Comparison of ENCODE assay signal across 8 cellular contexts in the genomic region with DNA sequence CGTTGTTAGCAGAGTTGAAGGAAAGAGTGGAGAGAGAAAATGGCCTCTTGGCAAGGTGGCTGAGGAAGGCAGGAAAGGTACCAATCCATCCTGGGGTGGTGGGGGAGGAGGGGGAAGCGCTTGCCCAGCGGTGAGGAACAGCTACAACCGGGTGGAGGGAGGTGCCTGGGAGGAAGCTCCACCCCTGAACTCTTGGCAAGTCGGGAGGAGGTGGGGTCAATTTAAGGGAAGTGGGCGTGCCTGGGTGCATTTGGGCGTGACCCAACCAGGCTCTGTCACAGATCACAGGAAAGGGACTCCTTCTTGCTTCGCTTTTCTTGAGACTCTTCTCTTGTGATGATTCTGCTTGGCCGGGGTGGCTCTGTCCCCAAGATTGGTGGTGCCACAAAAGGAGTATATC. TPM values are rescaled to one million over a fixed set of nuclear protein-coding genes. Genes with fewer than 3 reads are reported as not detected.
DNase-seq lines count a peak whose midpoint lies in the region; ATAC-seq and TF ChIP-seq lines count a peak whose summit lies in the region.

No MANE protein-coding gene starts in this region.

- no peaks in the 10 kb centered on the region for H3K9me2 ChIP-seq in MM.1S (replicated peaks; ENCODE audit: insufficient read depth, low read length)

- H3K27me3 ChIP-seq in MM.1S (replicated peaks; ENCODE audit: insufficient read depth, low read length) (no peaks in the 10 kb centered on the region), colonic mucosa (no peaks in the 10 kb centered on the region), lung (ENCODE audit: control insufficient read depth, insufficient read depth) (no peaks in the 10 kb centered on the region)

- no peaks in the 10 kb centered on the region for H4K20me1 ChIP-seq in MM.1S (ENCODE audit: insufficient read depth, low read length)

- no peak overlapping the region for H2AFZ ChIP-seq in MM.1S (ENCODE audit: low read length)

- no peak overlapping the region for H3K9ac ChIP-seq in MM.1S (ENCODE audit: low read length)
- H3K9ac ChIP-seq in colonic mucosa (ENCODE audit: low read depth in 2 of 2, low read length in 2 of 2), result no peak overlapping the region

- intact Hi-C loops in colonic mucosa (cut with DNase I), result no loop called here

- H3K27ac ChIP-seq in HEK293 (ENCODE audit: extremely low read depth, low read depth, low read length) (no peak overlapping the region), MM.1S (ENCODE audit: low read length) (no peak overlapping the region), colonic mucosa (no peak overlapping the region), lung (ENCODE audit: low read depth in 1 of 2, low read length in 1 of 2) (peak overlapping the region in 1 of 2 donors; percentile 29)

- peak overlapping the region; percentile 18; the same call in 1 of the 2 replicates for H3K4me2 ChIP-seq in MM.1S (ENCODE audit: low read depth, low read length)

- peak; percentile 97 for ATAC-seq in GM18499 (IDR thresholded peaks at IDR 0.05; ENCODE audit: insufficient read depth, unreplicated experiment)
- peak; percentile 74 for ATAC-seq in lung (ENCODE audit: insufficient read depth, low FRiP score)

- H3K9me3 ChIP-seq in HEK293 (ENCODE audit: control insufficient read depth, insufficient read depth, low read depth, low read length) (no peaks in the 10 kb centered on the region), MM.1S (replicated peaks; ENCODE audit: insufficient read depth, low read length) (no peaks in the 10 kb centered on the region), colonic mucosa (no peaks in the 10 kb centered on the region), lung (ENCODE audit: control insufficient read depth in 2 of 2, insufficient read depth in 1 of 2, low read length in 1 of 2) (no peaks in the 10 kb centered on the region)

- H3K4me1 ChIP-seq in HEK293 (ENCODE audit: control insufficient read depth, insufficient read depth, low read length) (no peaks in the 10 kb centered on the region), MM.1S (ENCODE audit: low read length) (peaks cover 4% of the 10 kb centered on the region; the same call in 1 of the 2 replicates), colonic mucosa (no peaks in the 10 kb centered on the region), lung (ENCODE audit: control insufficient read depth in 2 of 2, insufficient read depth in 2 of 2, low read length in 2 of 2) (peaks cover 3% of the 10 kb centered on the region in 2 donors)

- no peaks in the 10 kb centered on the region for H3F3A ChIP-seq in MM.1S (ENCODE audit: insufficient read depth, low read length)

- H3K36me3 ChIP-seq in HEK293 (ENCODE audit: control insufficient read depth in 2 of 2, insufficient read depth in 1 of 2, low read length in 2 of 2) (peaks cover 20 to 90% of the 10 kb centered on the region in 2 experiments), MM.1S (replicated peaks; ENCODE audit: insufficient read depth, low read length) (no peaks in the 10 kb centered on the region), colonic mucosa (no peaks in the 10 kb centered on the region), lung (ENCODE audit: control insufficient read depth in 2 of 2, insufficient read depth in 2 of 2, low read length in 2 of 2) (peaks cover 4 to 12% of the 10 kb centered on the region in 2 donors)

- POLR2A ChIA-PET in HEK293 (lab: Yijun Ruan, JAX), result interaction anchor here (1.4 kb wide), 1 partner anchor 118 kb away, joined by 3 read pairs; a partner anchor contains a TSS

- 4 to 31% methylated on average over 5 to 9 of the region's 9 CpGs for WGBS in lung, 2 donors

- H3K79me2 ChIP-seq in MM.1S (ENCODE audit: low read length), result no peaks in the 10 kb centered on the region

- DNase-seq in MM.1S (peak; percentile 72), colonic mucosa (peak; percentile 83), lung (ENCODE audit: low spot score) (peak; percentile 78), NCI-H1105 (lab: John Stamatoyannopoulos, UW) (no peak)
- peak; percentile 68 for DNase-seq in activated CD4-positive, alpha-beta T cell treated with anti-CD3 and anti-CD28 coated beads for 1 hour
- DNase-seq in stimulated activated CD8-positive, alpha-beta memory T cell treated with anti-CD3 and anti-CD28 coated beads, Interleukin-7, amount 100 ng/mL, for 24 hours (ENCODE audit: low read depth), result peak; percentile 38

- CTCF ChIA-PET in HEK293 (lab: Yijun Ruan, JAX), result interaction anchor here (0.6 to 1.0 kb wide), 6 partner anchors 10 to 905 kb away, joined by 3 read pairs; no protein-coding TSS in a partner anchor

- H3K4me3 ChIP-seq in HEK293 (ENCODE audit: low read depth, low read length) (no peak overlapping the region), MM.1S (ENCODE audit: low read length) (no peak overlapping the region), colonic mucosa (no peak overlapping the region), lung (no peak overlapping the region)

- TF ChIP-seq CTCF in HEK293 (tag by site-specific recombination; IDR thresholded peaks at IDR 0.05) (no peak), MM.1S (IDR thresholded peaks at IDR 0.05; ENCODE audit: low read length) (no peak), colonic mucosa (IDR thresholded peaks at IDR 0.05) (no peak), lung (IDR thresholded peaks at IDR 0.05; ENCODE audit: control extremely low read depth, extremely low read depth) (no peak)

TF ChIP-seq in HEK293, 187 proteins besides CTCF, POLR2A, EP300 and RAD21:
- no peak for TF ChIP-seq OSR2 (tag by site-specific recombination; IDR thresholded peaks at IDR 0.05)
- no peak for TF ChIP-seq ZNF416 (tag by site-specific recombination; IDR thresholded peaks at IDR 0.05)
- TF ChIP-seq, protein P1, sequence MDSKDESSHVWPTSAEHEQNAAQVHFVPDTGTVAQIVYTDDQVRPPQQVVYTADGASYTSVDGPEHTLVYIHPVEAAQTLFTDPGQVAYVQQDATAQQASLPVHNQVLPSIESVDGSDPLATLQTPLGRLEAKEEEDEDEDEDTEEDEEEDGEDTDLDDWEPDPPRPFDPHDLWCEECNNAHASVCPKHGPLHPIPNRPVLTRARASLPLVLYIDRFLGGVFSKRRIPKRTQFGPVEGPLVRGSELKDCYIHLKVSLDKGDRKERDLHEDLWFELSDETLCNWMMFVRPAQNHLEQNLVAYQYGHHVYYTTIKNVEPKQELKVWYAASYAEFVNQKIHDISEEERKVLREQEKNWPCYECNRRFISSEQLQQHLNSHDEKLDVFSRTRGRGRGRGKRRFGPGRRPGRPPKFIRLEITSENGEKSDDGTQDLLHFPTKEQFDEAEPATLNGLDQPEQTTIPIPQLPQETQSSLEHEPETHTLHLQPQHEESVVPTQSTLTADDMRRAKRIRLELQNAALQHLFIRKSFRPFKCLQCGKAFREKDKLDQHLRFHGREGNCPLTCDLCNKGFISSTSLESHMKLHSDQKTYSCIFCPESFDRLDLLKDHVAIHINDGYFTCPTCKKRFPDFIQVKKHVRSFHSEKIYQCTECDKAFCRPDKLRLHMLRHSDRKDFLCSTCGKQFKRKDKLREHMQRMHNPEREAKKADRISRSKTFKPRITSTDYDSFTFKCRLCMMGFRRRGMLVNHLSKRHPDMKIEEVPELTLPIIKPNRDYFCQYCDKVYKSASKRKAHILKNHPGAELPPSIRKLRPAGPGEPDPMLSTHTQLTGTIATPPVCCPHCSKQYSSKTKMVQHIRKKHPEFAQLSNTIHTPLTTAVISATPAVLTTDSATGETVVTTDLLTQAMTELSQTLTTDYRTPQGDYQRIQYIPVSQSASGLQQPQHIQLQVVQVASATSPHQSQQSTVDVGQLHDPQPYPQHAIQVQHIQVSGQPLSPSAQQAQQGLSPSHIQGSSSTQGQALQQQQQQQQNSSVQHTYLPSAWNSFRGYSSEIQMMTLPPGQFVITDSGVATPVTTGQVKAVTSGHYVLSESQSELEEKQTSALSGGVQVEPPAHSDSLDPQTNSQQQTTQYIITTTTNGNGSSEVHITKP (tag by site-specific recombination; IDR thresholded peaks at IDR 0.05), result peak; percentile 68
- TF ChIP-seq KLF1 (tag by site-specific recombination; IDR thresholded peaks at IDR 0.05), result peak; percentile 84
- no peak for TF ChIP-seq ZNF514 (tag by site-specific recombination; IDR thresholded peaks at IDR 0.05)
- no peak for TF ChIP-seq ZNF701 (tag by site-specific recombination; IDR thresholded peaks at IDR 0.05)
- peak; percentile 88 for TF ChIP-seq KLF9 (tag by site-specific recombination; IDR thresholded peaks at IDR 0.05; ENCODE audit: low read depth)
- no peak for TF ChIP-seq ZNF16 (tag by site-specific recombination; IDR thresholded peaks at IDR 0.05; ENCODE audit: low read depth)
- TF ChIP-seq ZNF341 (tag by site-specific recombination; IDR thresholded peaks at IDR 0.05; ENCODE audit: low read depth), result peak; percentile 87
- TF ChIP-seq OVOL3 (tag by site-specific recombination; IDR thresholded peaks at IDR 0.05), result no peak
- TF ChIP-seq, protein P2, sequence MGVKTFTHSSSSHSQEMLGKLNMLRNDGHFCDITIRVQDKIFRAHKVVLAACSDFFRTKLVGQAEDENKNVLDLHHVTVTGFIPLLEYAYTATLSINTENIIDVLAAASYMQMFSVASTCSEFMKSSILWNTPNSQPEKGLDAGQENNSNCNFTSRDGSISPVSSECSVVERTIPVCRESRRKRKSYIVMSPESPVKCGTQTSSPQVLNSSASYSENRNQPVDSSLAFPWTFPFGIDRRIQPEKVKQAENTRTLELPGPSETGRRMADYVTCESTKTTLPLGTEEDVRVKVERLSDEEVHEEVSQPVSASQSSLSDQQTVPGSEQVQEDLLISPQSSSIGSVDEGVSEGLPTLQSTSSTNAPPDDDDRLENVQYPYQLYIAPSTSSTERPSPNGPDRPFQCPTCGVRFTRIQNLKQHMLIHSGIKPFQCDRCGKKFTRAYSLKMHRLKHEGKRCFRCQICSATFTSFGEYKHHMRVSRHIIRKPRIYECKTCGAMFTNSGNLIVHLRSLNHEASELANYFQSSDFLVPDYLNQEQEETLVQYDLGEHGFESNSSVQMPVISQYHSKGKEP (tag by site-specific recombination; IDR thresholded peaks at IDR 0.05), result no peak
- TF ChIP-seq EGR2 (tag by site-specific recombination; IDR thresholded peaks at IDR 0.05; ENCODE audit: low read depth), result no peak
- TF ChIP-seq ZNF350 (tag by site-specific recombination; IDR thresholded peaks at IDR 0.05), result no peak
- peak; percentile 45 for TF ChIP-seq SP2 (tag by site-specific recombination; IDR thresholded peaks at IDR 0.05)

RNA-seq across cellular contexts. Expression of a gene that starts 41.7 kb away (rescaled TPM):
- total RNA-seq in colonic mucosa, result 10 to 100 TPM in 1 of 2 donors, 1 to 10 TPM in 1; 8.3 to 14.4 TPM
- 10 to 100 TPM; 10.9 to 11.8 TPM for total RNA-seq in lung
- 1 to 10 TPM; 2.3 to 3.2 TPM for polyA plus RNA-seq in lung
